Comparison of ENCODE assay signal across 8 cellular contexts in genomic region chr11:129896062-129896461, GRCh38. TPM values are rescaled to one million over a fixed set of nuclear protein-coding genes. Genes with fewer than 3 reads are reported as not detected.
DNase-seq lines count a peak whose midpoint lies in the region; ATAC-seq and TF ChIP-seq lines count a peak whose summit lies in the region.

No MANE protein-coding gene starts in this region.

- CTCF ChIA-PET in SK-N-SH (lab: Yijun Ruan, JAX), result interaction anchor here (1.2 to 1.9 kb wide), 2 partner anchors 10 to 236 kb away, joined by 3 to 7 read pairs; no protein-coding TSS in a partner anchor

- no peaks in the 10 kb centered on the region for H3K9me2 ChIP-seq in SK-N-SH

- H3K27ac ChIP-seq in SK-N-SH (ENCODE audit: low read depth in 2 of 2, low read length in 1 of 2), result peak overlapping the region in 1 of 2 experiments; percentile 82; a peak in 1 of 4 replicates
- H3K27ac ChIP-seq in prostate gland, result peak overlapping the region; percentile 64 to 80

- peak overlapping the region; percentile 91 to 98 for H3K4me3 ChIP-seq in SK-N-SH (ENCODE audit: low read depth in 2 of 2, low read length in 1 of 2)
- H3K4me3 ChIP-seq in fibroblast of the aortic adventitia (ENCODE audit: low read depth, low read length), result peak overlapping the region; percentile 88
- peak overlapping the region; percentile 72 to 84 for H3K4me3 ChIP-seq in prostate gland

- no peak for TF ChIP-seq RAD21 in SK-N-SH (IDR thresholded peaks at IDR 0.05; ENCODE audit: low read length)

- peak; percentile 20 for DNase-seq in SK-N-SH
- DNase-seq in T-helper 17 cell, result no peak
- DNase-seq in fibroblast of the aortic adventitia (ENCODE audit: low read depth), result peak; percentile 2
- no peak for DNase-seq in prostate gland (ENCODE audit: low spot score)
- no peak for DNase-seq in NCI-H2227 treated with DMSO at 0.1 percent for 48 hours (lab: John Stamatoyannopoulos, UW)
- DNase-seq in KBM-7, result no peak
- no peak for DNase-seq in NCI-H446 treated with DMSO at 0.1 percent for 48 hours (lab: John Stamatoyannopoulos, UW)

- H3K4me2 ChIP-seq in SK-N-SH, result peak overlapping the region; percentile 95

- H3K36me3 ChIP-seq in SK-N-SH (replicated peaks in 1 of 2; ENCODE audit: control insufficient read depth in 1 of 2, insufficient read depth in 2 of 2, low read length in 1 of 2) (peaks cover 21 to 28% of the 10 kb centered on the region in 2 experiments), prostate gland (no peaks in the 10 kb centered on the region)

- peak overlapping the region; percentile 94 for H2AFZ ChIP-seq in SK-N-SH (ENCODE audit: low read depth)

- POLR2A ChIA-PET in SK-N-SH (lab: Yijun Ruan, JAX), result interaction anchor here (0.7 kb wide), 1 partner anchor 14 kb away, joined by 3 read pairs; no protein-coding TSS in a partner anchor

- H3K9me3 ChIP-seq in SK-N-SH, result no peaks in the 10 kb centered on the region
- no peaks in the 10 kb centered on the region for H3K9me3 ChIP-seq in T-helper 17 cell (ENCODE audit: control insufficient read depth, low read length, poor library complexity, severe bottlenecking)
- no peaks in the 10 kb centered on the region for H3K9me3 ChIP-seq in prostate gland

- no peak for TF ChIP-seq EP300 in SK-N-SH (IDR thresholded peaks at IDR 0.05; ENCODE audit: borderline replicate concordance in 1 of 2, low read depth in 1 of 2, low read length in 1 of 2)

- H3K9ac ChIP-seq in SK-N-SH, result peak overlapping the region; percentile 74; the same call in 1 of the 2 replicates

- H3K36me3 Mint-ChIP-seq in T-helper 17 cell (ENCODE audit: low read depth), result peaks cover 5% of the 10 kb centered on the region

- peaks cover 21% of the 10 kb centered on the region for H3K4me1 Mint-ChIP-seq in T-helper 17 cell

- no peaks in the 10 kb centered on the region for H3K27me3 Mint-ChIP-seq in T-helper 17 cell

- H3K27me3 ChIP-seq in SK-N-SH (ENCODE audit: insufficient read depth) (no peaks in the 10 kb centered on the region), prostate gland (replicated peaks; ENCODE audit: insufficient read depth) (no peaks in the 10 kb centered on the region)

- no peaks in the 10 kb centered on the region for H4K20me1 ChIP-seq in SK-N-SH (ENCODE audit: insufficient read depth)

- TF ChIP-seq CTCF in SK-N-SH (IDR thresholded peaks at IDR 0.05) (no peak), fibroblast of the aortic adventitia (IDR thresholded peaks at IDR 0.05; ENCODE audit: insufficient read depth, low read length) (no peak), prostate gland (IDR thresholded peaks at IDR 0.05) (no peak)

- 92% methylated on average over 9 of the region's 9 CpGs for WGBS in SK-N-SH (ENCODE audit: low lambda C conversion rate)
- 64% methylated on average over 9 of the region's 9 CpGs for WGBS in prostate gland

- H3K4me1 ChIP-seq in SK-N-SH (ENCODE audit: control insufficient read depth in 1 of 2, insufficient read depth in 2 of 2, low read depth in 1 of 2, low read length in 1 of 2) (peaks cover 6 to 10% of the 10 kb centered on the region in 2 experiments; a peak in 2 of 4 replicates), prostate gland (replicated peaks) (no peaks in the 10 kb centered on the region)

- peaks cover 3% of the 10 kb centered on the region for H3F3A ChIP-seq in SK-N-SH (replicated peaks; ENCODE audit: insufficient read depth)

- no peak for TF ChIP-seq POLR2A in prostate gland (IDR thresholded peaks at IDR 0.05)

- peak overlapping the region; percentile 47 for H3K27ac Mint-ChIP-seq in T-helper 17 cell

- peak overlapping the region; percentile 91 for H3K4me3 Mint-ChIP-seq in T-helper 17 cell

- intact Hi-C loops in prostate gland (cut with DNase I), result loop anchor here (10.0 kb wide), 1 partner anchor 111 kb away; no protein-coding TSS in a partner anchor

- ATAC-seq in SK-N-SH treated with all-trans-retinoic acid at 6 μM for 48 hours, result no peak
- no peak for ATAC-seq in T-helper 17 cell

- in situ Hi-C loops in KBM-7 (cut with MboI; ENCODE audit: low pct_unique_long_range_greater_than_20kb, low sequenced_read_pairs), result no loop called here

- peaks cover 19% of the 10 kb centered on the region for H3K79me2 ChIP-seq in SK-N-SH (ENCODE audit: insufficient read depth)

TF ChIP-seq in SK-N-SH, 30 proteins besides CTCF, POLR2A, EP300 and RAD21 (continues in another document):
- TF ChIP-seq GATA2 (CRISPR knock-in tag; IDR thresholded peaks at IDR 0.05) (no peak), PBX3 (IDR thresholded peaks at IDR 0.05) (no peak), REST (IDR thresholded peaks at IDR 0.05; ENCODE audit: low read depth, low read length) (no peak), TCF12 (IDR thresholded peaks at IDR 0.05) (no peak), NRF1 (IDR thresholded peaks at IDR 0.05; ENCODE audit: low read depth, low read length) (no peak)

TF ChIP-seq in SK-N-SH treated with all-trans-retinoic acid at 6 μM for 48 hours, 23 proteins besides CTCF, POLR2A, EP300 and RAD21:
- TF ChIP-seq RARB (CRISPR knock-in tag; IDR thresholded peaks at IDR 0.05), result no peak

RNA-seq across cellular contexts. Expression of gene NFRKB, which starts 0.7 kb away (rescaled TPM):
- polyA plus RNA-seq in SK-N-SH (2012; rRNA removed), result 13.5 and 14.6 TPM in 2 replicates
- polyA plus RNA-seq in SK-N-SH (2012; cell fraction: cytosol; rRNA removed), result 8.4 and 11.8 TPM in 2 replicates
- polyA plus RNA-seq in SK-N-SH (2012; cell fraction: nucleus; rRNA removed), result 38.6 and 43.5 TPM in 2 replicates
- total RNA-seq in T-helper 17 cell (10 to 100 TPM; 53.6 to 61.1 TPM), fibroblast of the aortic adventitia (ENCODE audit: low replicate concordance) (8.8 and 21.5 TPM in 2 replicates), prostate gland (10 to 100 TPM; 26.2 to 51.4 TPM)

Comparison
In these comparisons a context has a peak if more than half of its experiments do, and no peak if none do; other contexts are left out.
1. DNase-seq: peak in SK-N-SH (single experiment) and fibroblast of the aortic adventitia (single experiment); none in T-helper 17 cell (0 of 3), prostate gland (single experiment), NCI-H2227 treated with DMSO at 0.1 percent for 48 hours (single experiment), KBM-7 (single experiment) and NCI-H446 treated with DMSO at 0.1 percent for 48 hours (single experiment).
2. Peak in every context shown above with its lines, with median percentiles within 50 percentile points of each other: H3K4me3 ChIP-seq.